Comparison of ENCODE assay signal across 8 cellular contexts in the genomic region with DNA sequence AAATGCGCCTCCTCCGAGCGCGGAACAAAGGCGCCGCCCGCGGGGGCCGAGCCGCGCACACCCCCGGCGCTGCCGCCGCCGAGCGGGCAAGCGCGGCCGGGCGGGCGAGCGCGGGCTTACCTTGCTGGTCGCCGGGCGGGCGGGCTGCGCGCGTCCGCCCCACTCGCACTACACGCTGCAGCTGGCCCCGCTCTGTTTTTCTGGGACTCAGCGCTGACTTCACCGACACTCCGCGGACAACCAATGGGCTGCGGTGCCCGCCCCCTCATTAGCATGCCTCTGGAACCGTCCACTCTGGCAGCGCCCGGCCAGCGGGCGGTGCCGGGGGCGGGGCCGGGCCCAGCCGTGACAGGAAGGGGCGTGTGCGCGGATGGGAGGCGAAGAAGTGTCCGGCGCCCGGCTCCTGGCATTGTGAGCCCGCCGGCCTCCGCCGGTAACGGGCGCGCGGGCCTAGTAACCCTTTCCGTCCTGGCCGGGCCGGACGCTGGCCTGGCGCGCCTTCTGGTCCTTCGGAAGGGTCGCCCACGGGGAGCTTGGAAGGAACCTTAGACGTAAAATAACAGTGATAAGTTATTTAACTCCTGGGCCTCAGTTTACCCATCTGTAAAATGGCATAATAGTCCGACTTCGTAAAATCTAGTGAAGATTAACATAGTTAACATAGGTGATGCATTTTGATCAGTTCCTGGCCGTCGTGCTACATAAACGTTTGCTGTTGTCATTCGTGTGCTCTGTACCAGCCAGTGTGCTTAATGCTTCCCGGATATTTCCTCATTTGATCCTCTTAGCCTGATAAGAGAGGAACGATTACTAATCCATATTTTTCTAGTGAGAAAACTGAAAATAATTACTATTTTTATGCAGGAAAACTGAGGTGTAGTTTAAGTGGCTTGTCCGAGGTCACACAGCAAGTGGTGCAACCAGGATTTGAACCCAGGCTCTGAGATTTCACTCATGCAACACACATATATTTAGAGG. TPM values are rescaled to one million over a fixed set of nuclear protein-coding genes. Genes with fewer than 3 reads are reported as not detected.
DNase-seq lines count a peak whose midpoint lies in the region; ATAC-seq and TF ChIP-seq lines count a peak whose summit lies in the region.

TSS of gene SORBS1 (minus strand) at position 172 of the 978 bp plus-strand sequence. CDS start 120,236 bp downstream, outside the sequence.

- H3K9me3 ChIP-seq in HUES48 (ENCODE audit: control insufficient read depth, insufficient read depth, low read length), result no peaks in the 10 kb centered on the region
- H3K9me3 ChIP-seq in NT2/D1 (ENCODE audit: insufficient read depth, low read length), result no peaks in the 10 kb centered on the region
- H3K9me3 ChIP-seq in endodermal cell (ENCODE audit: control insufficient read depth, low read length), result no peaks in the 10 kb centered on the region
- no peaks in the 10 kb centered on the region for H3K9me3 ChIP-seq in mesodermal cell (ENCODE audit: control insufficient read depth, low read length)

- H3K4me1 ChIP-seq in HUES48 (ENCODE audit: control insufficient read depth, insufficient read depth, low read length), result peaks cover 28% of the 10 kb centered on the region
- peaks cover 5% of the 10 kb centered on the region for H3K4me1 ChIP-seq in NT2/D1 (ENCODE audit: insufficient read depth, insufficient read length)
- H3K4me1 ChIP-seq in endodermal cell (ENCODE audit: control insufficient read depth, insufficient read depth, low read length), result peaks cover 6% of the 10 kb centered on the region
- H3K4me1 ChIP-seq in mesodermal cell (ENCODE audit: control insufficient read depth, insufficient read depth, low read length, poor library complexity, severe bottlenecking), result peaks cover 18% of the 10 kb centered on the region

- H3K4me3 Mint-ChIP-seq in endodermal cell, result peak within 1 kb of the TSS; percentile 91

- peak within 1 kb of the TSS; percentile 94 for H3K27ac Mint-ChIP-seq in endodermal cell

- H3K4me1 Mint-ChIP-seq in endodermal cell, result peaks cover 38% of the 10 kb centered on the region

- no peaks in the 10 kb centered on the region for H3K9me3 Mint-ChIP-seq in endodermal cell

- no peak for TF ChIP-seq CTCF in endodermal cell (conservative IDR thresholded peaks at IDR 0.05)

- H3K36me3 Mint-ChIP-seq in endodermal cell (ENCODE audit: low read depth), result no peaks in the 10 kb centered on the region

- DNase-seq in COR-L47 (lab: John Stamatoyannopoulos, UW) (peak; percentile 92), NT2/D1 (ENCODE audit: low read depth, low spot score) (peak; percentile 88), endodermal cell (peak; percentile 98)
- DNase-seq in activated CD8-positive, alpha-beta memory T cell treated with anti-CD3 and anti-CD28 coated beads, Interleukin-2, amount 50 U/mL, for 4 hours, result peak; percentile 80
- peak; percentile 62 for DNase-seq in stimulated activated CD8-positive, alpha-beta memory T cell treated with anti-CD3 and anti-CD28 coated beads, Interleukin-15, amount 100 ng/mL, for 1 hour (ENCODE audit: low read depth)

- H3K27me3 ChIP-seq in HUES48 (ENCODE audit: control insufficient read depth, insufficient read depth, low read length) (no peaks in the 10 kb centered on the region), NT2/D1 (ENCODE audit: insufficient read depth, insufficient read length) (peaks cover 5% of the 10 kb centered on the region), endodermal cell (ENCODE audit: control insufficient read depth, insufficient read depth, low read length, poor library complexity, severe bottlenecking) (peaks cover 12% of the 10 kb centered on the region)

- WGBS in endodermal cell (ENCODE audit: insufficient coverage in 1 of 2, insufficient read length in 1 of 2), 2 experiments, result 7 to 14% methylated on average over 35 to 84 of the region's 84 CpGs
- 5 to 8% methylated on average over 53 to 73 of the region's 84 CpGs for WGBS in mesodermal cell (ENCODE audit: insufficient coverage in 2 of 2), 2 experiments

- H3K27ac ChIP-seq in HUES48 (ENCODE audit: low read depth, low read length), result peak within 1 kb of the TSS; percentile 34
- no peak within 1 kb of the TSS for H3K27ac ChIP-seq in endodermal cell (ENCODE audit: low read depth, low read length)
- H3K27ac ChIP-seq in mesodermal cell (ENCODE audit: low read depth, low read length, severe bottlenecking), result peak within 1 kb of the TSS; percentile 33

- H3K9ac ChIP-seq in HUES48 (ENCODE audit: low read depth, low read length) (peak within 1 kb of the TSS; percentile 39; the same call in 1 of the 2 replicates), NT2/D1 (ENCODE audit: insufficient read length, low read depth) (peak within 1 kb of the TSS; percentile 79), endodermal cell (ENCODE audit: extremely low read depth, low read length, poor library complexity, severe bottlenecking) (peak within 1 kb of the TSS; percentile 52)

- H3K27me3 Mint-ChIP-seq in endodermal cell (ENCODE audit: insufficient read depth), result peaks cover 10% of the 10 kb centered on the region

- peak; percentile 99 for ATAC-seq in GM21447 (IDR thresholded peaks at IDR 0.05; ENCODE audit: unreplicated experiment)

- no peaks in the 10 kb centered on the region for H3K36me3 ChIP-seq in HUES48 (ENCODE audit: control insufficient read depth, insufficient read depth, low read length)
- H3K36me3 ChIP-seq in NT2/D1 (ENCODE audit: insufficient read depth, insufficient read length, low read length), result no peaks in the 10 kb centered on the region
- H3K36me3 ChIP-seq in endodermal cell (ENCODE audit: control insufficient read depth, insufficient read depth, low read length), result no peaks in the 10 kb centered on the region
- H3K36me3 ChIP-seq in mesodermal cell (ENCODE audit: control insufficient read depth, insufficient read depth, low read length), result no peaks in the 10 kb centered on the region

- peak within 1 kb of the TSS; percentile 78 for H3K4me3 ChIP-seq in HUES48 (ENCODE audit: low read depth, low read length)
- peak within 1 kb of the TSS; percentile 70 for H3K4me3 ChIP-seq in NT2/D1 (ENCODE audit: insufficient read length, low read depth)
- peak within 1 kb of the TSS; percentile 89 for H3K4me3 ChIP-seq in endodermal cell (ENCODE audit: low read length)
- H3K4me3 ChIP-seq in mesodermal cell (ENCODE audit: extremely low read depth, insufficient read depth, low read length, poor library complexity, severe bottlenecking), result peak within 1 kb of the TSS; percentile 57

RNA-seq across cellular contexts. Expression of gene SORBS1, which starts in this region (rescaled TPM):
- total RNA-seq in endodermal cell, result 10 to 100 TPM; 16.7 to 17.9 TPM
- 13.6 TPM for polyA plus RNA-seq in endodermal cell (2013, experiment 1 of 2)
- 13.4 TPM for polyA plus RNA-seq in endodermal cell (2013, experiment 2 of 2)
- 22.8 TPM for polyA plus RNA-seq in mesodermal cell (2013, experiment 1 of 2)
- polyA plus RNA-seq in mesodermal cell (2013, experiment 2 of 2), result 20.8 TPM
